In genomic region chr11:134586726-134587125, GRCh38 we compare ENCODE assay signal across 23 cellular contexts.
"Had no signal": no experiment of that assay in that cellular context is flagged by ENCODE, and none has a peak within 500 bp of the region (broad histone marks: within the 10 kb centered on the region; RNA-seq: fewer than 3 reads in every experiment).

No MANE protein-coding gene starts in this region.

- H3K9me3 ChIP-seq: gastrocnemius medialis, right lobe of liver, tibial nerve had no signal

- H3K4me3 Mint-ChIP-seq: activated CD4-positive, alpha-beta memory T cell treated with anti-CD3 and anti-CD28 coated beads for 36 hours; activated T-cell treated with anti-CD3 and anti-CD28 coated beads, Interleukin-2, amount 50 U/mL, for 72 hours; naive thymus-derived CD8-positive, alpha-beta T cell; neural progenitor cell; T-helper 2 cell treated with Interferon-gamma antibody and Interleukin-4, amounts not matched to agents 5 μg/mL and 100 μg/mL, for 36 hours had no signal

- H3K27ac ChIP-seq: gastrocnemius medialis, hepatocyte, neural progenitor cell, right lobe of liver had no signal

- H3K9ac ChIP-seq: neural progenitor cell had no signal

- ATAC-seq: activated naive CD4-positive, alpha-beta T cell treated with anti-CD3 and anti-CD28 coated beads, Interleukin-2, amount 50 U/mL, for 72 hours; activated T-cell treated with anti-CD3 and anti-CD28 coated beads, Interleukin-2, amount 50 U/mL, for 72 hours; gastrocnemius medialis; left cardiac atrium; left ventricle myocardium superior; naive thymus-derived CD8-positive, alpha-beta T cell; right lobe of liver had no signal

- H3K27me3 ChIP-seq: hepatocyte, neural progenitor cell, right lobe of liver, tibial nerve had no signal

- H3K27ac Mint-ChIP-seq: activated CD4-positive, alpha-beta memory T cell treated with anti-CD3 and anti-CD28 coated beads for 36 hours; activated T-cell treated with anti-CD3 and anti-CD28 coated beads, Interleukin-2, amount 50 U/mL, for 72 hours; neural progenitor cell; T-helper 2 cell treated with Interferon-gamma antibody and Interleukin-4, amounts not matched to agents 5 μg/mL and 100 μg/mL, for 36 hours had no signal

- H3K4me1 ChIP-seq: gastrocnemius medialis, neural progenitor cell, right lobe of liver had no signal

- H2AFZ ChIP-seq: hepatocyte, neural progenitor cell had no signal

- H3K36me3 Mint-ChIP-seq: activated CD4-positive, alpha-beta memory T cell treated with anti-CD3 and anti-CD28 coated beads for 36 hours; activated naive CD4-positive, alpha-beta T cell treated with anti-CD3 and anti-CD28 coated beads, Interleukin-2, amount 50 U/mL, for 72 hours; naive thymus-derived CD8-positive, alpha-beta T cell; neural progenitor cell had no signal

- H3K4me2 ChIP-seq: hepatocyte, neural progenitor cell had no signal

- H3K9me3 Mint-ChIP-seq: activated CD4-positive, alpha-beta memory T cell treated with anti-CD3 and anti-CD28 coated beads for 36 hours; activated naive CD4-positive, alpha-beta T cell treated with anti-CD3 and anti-CD28 coated beads, Interleukin-2, amount 50 U/mL, for 72 hours; activated T-cell treated with anti-CD3 and anti-CD28 coated beads, Interleukin-2, amount 50 U/mL, for 72 hours; naive thymus-derived CD8-positive, alpha-beta T cell; neural progenitor cell; T-helper 2 cell treated with Interferon-gamma antibody and Interleukin-4, amounts not matched to agents 5 μg/mL and 100 μg/mL, for 36 hours had no signal

- DNase-seq: activated CD4-positive, alpha-beta memory T cell treated with anti-CD3 and anti-CD28 coated beads for 36 hours; activated CD4-positive, alpha-beta T cell treated with anti-CD3 and anti-CD28 coated beads for 4 hours; activated naive CD4-positive, alpha-beta T cell; activated T-cell treated with anti-CD3 and anti-CD28 coated beads for 4 hours; activated T-cell treated with anti-CD3 and anti-CD28 coated beads, Interleukin-2, amount 50 U/mL, for 72 hours; effector memory CD4-positive, alpha-beta T cell; gastrocnemius medialis; glutamatergic neuron; left cardiac atrium; left ventricle myocardium superior; mammary epithelial cell; midbrain; naive thymus-derived CD8-positive, alpha-beta T cell; occipital lobe; right lobe of liver; stimulated activated CD4-positive, alpha-beta T cell treated with anti-CD3 and anti-CD28 coated beads, Interleukin-2, amount 100 ng/mL, for 48 hours; stimulated activated naive CD4-positive, alpha-beta T cell treated with Interleukin-2 at 50 U/mL for 16 hours; T-helper 1 cell had no signal

- H3K79me2 ChIP-seq: hepatocyte had no signal

- H3K4me3 ChIP-seq: gastrocnemius medialis, hepatocyte, neural progenitor cell, right lobe of liver, tibial nerve had no signal

- H3K36me3 ChIP-seq: gastrocnemius medialis, neural progenitor cell, right lobe of liver, tibial nerve had no signal
